Comparison of ENCODE assay signal across 1 cellular context in the genomic region with DNA sequence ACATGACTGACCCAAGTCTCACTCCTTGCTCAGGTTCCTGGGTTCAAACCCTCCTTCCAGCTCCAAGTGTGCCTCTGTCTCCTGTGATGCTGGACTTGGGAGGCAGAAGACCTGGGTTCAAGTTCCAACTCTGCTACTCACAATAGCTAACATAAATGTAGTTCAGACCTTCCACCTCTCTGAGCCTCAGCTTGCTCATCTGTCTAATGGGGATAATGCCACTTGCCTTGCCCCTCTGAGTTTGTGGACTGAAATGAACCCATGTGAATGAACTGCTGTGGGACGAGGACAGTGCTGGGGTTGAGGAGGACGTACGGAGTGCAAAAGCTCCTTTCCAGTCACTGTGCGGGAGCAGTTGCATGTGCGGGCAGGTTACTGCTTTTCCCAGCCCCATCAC.
TF ChIP-seq lines count a peak whose summit lies in the region.

No MANE protein-coding gene starts in this region.

TF ChIP-seq in HepG2, 621 proteins besides CTCF, POLR2A, EP300 and RAD21:
- TF ChIP-seq ZNF629 (CRISPR knock-in tag; conservative IDR thresholded peaks at IDR 0.05): peak; percentile 72
- TF ChIP-seq, protein P1, sequence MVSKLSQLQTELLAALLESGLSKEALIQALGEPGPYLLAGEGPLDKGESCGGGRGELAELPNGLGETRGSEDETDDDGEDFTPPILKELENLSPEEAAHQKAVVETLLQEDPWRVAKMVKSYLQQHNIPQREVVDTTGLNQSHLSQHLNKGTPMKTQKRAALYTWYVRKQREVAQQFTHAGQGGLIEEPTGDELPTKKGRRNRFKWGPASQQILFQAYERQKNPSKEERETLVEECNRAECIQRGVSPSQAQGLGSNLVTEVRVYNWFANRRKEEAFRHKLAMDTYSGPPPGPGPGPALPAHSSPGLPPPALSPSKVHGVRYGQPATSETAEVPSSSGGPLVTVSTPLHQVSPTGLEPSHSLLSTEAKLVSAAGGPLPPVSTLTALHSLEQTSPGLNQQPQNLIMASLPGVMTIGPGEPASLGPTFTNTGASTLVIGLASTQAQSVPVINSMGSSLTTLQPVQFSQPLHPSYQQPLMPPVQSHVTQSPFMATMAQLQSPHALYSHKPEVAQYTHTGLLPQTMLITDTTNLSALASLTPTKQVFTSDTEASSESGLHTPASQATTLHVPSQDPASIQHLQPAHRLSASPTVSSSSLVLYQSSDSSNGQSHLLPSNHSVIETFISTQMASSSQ (IDR thresholded peaks at IDR 0.05; ENCODE audit: low read depth): no peak
- TF ChIP-seq, protein P1 (CRISPR knock-in tag; IDR thresholded peaks at IDR 0.05; ENCODE audit: borderline replicate concordance): no peak
